Comparison of ENCODE assay signal across 24 cellular contexts in the genomic region with DNA sequence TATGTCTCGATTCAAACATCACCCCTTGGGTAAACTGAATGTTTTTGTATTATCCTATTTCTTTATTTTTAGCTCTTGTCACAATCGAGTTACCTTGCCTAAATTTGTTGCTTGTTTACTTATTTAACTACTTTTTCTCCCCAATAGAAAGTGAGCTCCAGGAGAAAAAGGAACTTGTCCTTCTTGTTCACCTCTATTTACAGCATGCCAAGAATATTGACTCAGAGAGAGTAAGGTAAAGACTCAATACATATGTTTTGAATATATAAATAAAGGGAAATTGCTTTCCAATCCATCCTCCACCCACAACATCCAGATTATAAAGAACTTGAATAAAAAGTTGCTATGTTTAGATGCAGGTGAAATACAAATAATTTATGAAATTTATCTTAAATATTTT.
DNase-seq lines count a peak whose midpoint lies in the region; FAIRE-seq and TF ChIP-seq lines count a peak whose summit lies in the region.
"Had no signal": no experiment of that assay in that cellular context is flagged by ENCODE, and none has a peak within 500 bp of the region (broad histone marks: within the 10 kb centered on the region; RNA-seq: fewer than 3 reads in every experiment).

No MANE protein-coding gene starts in this region.

- no peak for TF ChIP-seq CTCF in bronchial epithelial cell (IDR thresholded peaks at IDR 0.05; ENCODE audit: insufficient read depth, low read length, severe bottlenecking)
- no peak for TF ChIP-seq CTCF in osteocyte (IDR thresholded peaks at IDR 0.05)

- H3K36me3 ChIP-seq in bronchial epithelial cell (ENCODE audit: control insufficient read depth, insufficient read depth, low read length) (no peaks in the 10 kb centered on the region), small intestine (ENCODE audit: control insufficient read depth in 2 of 2, insufficient read depth in 2 of 2, low read length in 2 of 2) (no peaks in the 10 kb centered on the region)
- H3K36me3 ChIP-seq: HAP-1 had no signal

- H3K27ac ChIP-seq in small intestine (ENCODE audit: low read depth in 1 of 2, low read length in 1 of 2) = no peak overlapping the region
- H3K27ac ChIP-seq: KMS-11 had no signal

- H3K27me3 ChIP-seq in bronchial epithelial cell (ENCODE audit: control insufficient read depth, insufficient read depth, low read length) (no peaks in the 10 kb centered on the region), small intestine (ENCODE audit: control insufficient read depth in 2 of 2, insufficient read depth in 2 of 2, low read length in 2 of 2) (no peaks in the 10 kb centered on the region)

- H3K27ac Mint-ChIP-seq in osteocyte (ENCODE audit: unreplicated experiment) = no peak overlapping the region
- H3K27ac Mint-ChIP-seq: CD4-positive, CD25-positive, alpha-beta regulatory T cell; IgD-negative memory B cell; T-cell had no signal

- WGBS in small intestine, 3 donors = 40 to 64% (median 42%) methylated on average over 2 of the region's 2 CpGs

- H3K36me3 Mint-ChIP-seq in osteocyte (ENCODE audit: unreplicated experiment) = no peaks in the 10 kb centered on the region
- H3K36me3 Mint-ChIP-seq: CD4-positive, CD25-positive, alpha-beta regulatory T cell; IgD-negative memory B cell; T-cell had no signal

- H3K4me1 Mint-ChIP-seq in osteocyte (ENCODE audit: unreplicated experiment) = peaks cover 7% of the 10 kb centered on the region
- H3K4me1 Mint-ChIP-seq: CD4-positive, CD25-positive, alpha-beta regulatory T cell; IgD-negative memory B cell; T-cell had no signal

- H3K4me1 ChIP-seq in small intestine (ENCODE audit: control insufficient read depth in 2 of 2, insufficient read depth in 1 of 2, low read depth in 1 of 2, low read length in 1 of 2) = no peaks in the 10 kb centered on the region
- H3K4me1 ChIP-seq: HAP-1 had no signal

- FAIRE-seq in bronchial epithelial cell (lab: Jason Lieb, UNC) (no peak), small intestine (lab: Jason Lieb, UNC) (peak; percentile 39)
- FAIRE-seq: GM18507 had no signal

- H3K9me3 Mint-ChIP-seq in osteocyte (ENCODE audit: unreplicated experiment) = no peaks in the 10 kb centered on the region
- H3K9me3 Mint-ChIP-seq: IgD-negative memory B cell, T-cell had no signal

- DNase-seq in NCI-H526 treated with DMSO at 0.1 percent for 48 hours (lab: John Stamatoyannopoulos, UW) = peak; percentile 26
- DNase-seq in NCI-H526 (lab: John Stamatoyannopoulos, UW) = no peak
- peak; percentile 51 for DNase-seq in HT-29 (ENCODE audit: low spot score)
- peak; percentile 69 for DNase-seq in bronchial epithelial cell (ENCODE audit: low read depth)
- no peak for DNase-seq in small intestine
- no peak for DNase-seq in OCI-M2 (lab: John Stamatoyannopoulos, UW; ENCODE audit: unreplicated experiment)
- DNase-seq in osteocyte (ENCODE audit: extremely low spot score, unreplicated experiment) = no peak
- DNase-seq in cerebellar nuclear complex (lab: John Stamatoyannopoulos, UW) = no peak
- DNase-seq: 8988T; CD4-positive, CD25-positive, alpha-beta regulatory T cell; DMS53; NCI-H1092 treated with DMSO at 0.1 percent for 48 hours; NCI-H1436; NCI-H187; NCI-H2171 treated with DMSO at 0.1 percent for 48 hours; NCI-H524; NCI-H82; NK-92 treated with Interleukin-12 subunit alpha and Interleukin-12 subunit beta, amount 100 ng/mL, for 24 hours; Right ventricle myocardium superior; T-cell had no signal

- H3K4me3 ChIP-seq in bronchial epithelial cell (ENCODE audit: low read depth, low read length) (no peak overlapping the region), small intestine (ENCODE audit: low read depth in 1 of 2, low read length in 2 of 2) (no peak overlapping the region)
- H3K4me3 ChIP-seq: HAP-1 had no signal

- H3K4me3 Mint-ChIP-seq in osteocyte (ENCODE audit: unreplicated experiment) = no peak overlapping the region
- H3K4me3 Mint-ChIP-seq: CD4-positive, CD25-positive, alpha-beta regulatory T cell; IgD-negative memory B cell; T-cell had no signal

- H3K27me3 Mint-ChIP-seq in osteocyte (ENCODE audit: unreplicated experiment) = no peaks in the 10 kb centered on the region
- H3K27me3 Mint-ChIP-seq: IgD-negative memory B cell, T-cell had no signal

- no peaks in the 10 kb centered on the region for H3K9me3 ChIP-seq in small intestine (ENCODE audit: control insufficient read depth, low read depth)
- H3K9me3 ChIP-seq: HAP-1 had no signal

Comparison
In these comparisons a context has a peak if more than half of its experiments do, and no peak if none do; other contexts are left out.
1. DNase-seq: peak in NCI-H526 treated with DMSO at 0.1 percent for 48 hours (single experiment), HT-29 (single experiment) and bronchial epithelial cell (single experiment); none in NCI-H526 (0 of 2), small intestine (single experiment), OCI-M2 (single experiment), osteocyte (single experiment) and cerebellar nuclear complex (0 of 2).